In genomic region chr6:659716-660581, GRCh38 we compare ENCODE assay signal across 1 cellular context.
A peak's percentile ranks its signal among the peaks of the same experiment; 100 is the strongest.
TF ChIP-seq lines count a peak whose summit lies in the region.

No MANE protein-coding gene starts in this region.

TF ChIP-seq in H1, 55 proteins besides CTCF, POLR2A, EP300 and RAD21:
- TF ChIP-seq CBX5 (IDR thresholded peaks at IDR 0.05; ENCODE audit: low read depth, low read length): no peak
- no peak for TF ChIP-seq ATF3 (IDR thresholded peaks at IDR 0.05; ENCODE audit: insufficient read depth, low read depth, low read length)
- TF ChIP-seq BACH1 (IDR thresholded peaks at IDR 0.05; ENCODE audit: low read length): peak; percentile 79; the same call in 1 of the 2 replicates
- peak; percentile 69; the same call in 1 of the 2 replicates for TF ChIP-seq MAFK (IDR thresholded peaks at IDR 0.05; ENCODE audit: low read depth, low read length)
- TF ChIP-seq RBBP5 (IDR thresholded peaks at IDR 0.05; ENCODE audit: borderline replicate concordance, low read depth, low read length): no peak
- no peak for TF ChIP-seq E2F6 (IDR thresholded peaks at IDR 0.05)
- TF ChIP-seq POU5F1 (IDR thresholded peaks at IDR 0.05; ENCODE audit: low read depth, low read length): no peak
- TF ChIP-seq CHD2 (IDR thresholded peaks at IDR 0.05; ENCODE audit: low read length): no peak
- no peak for TF ChIP-seq KDM5A (IDR thresholded peaks at IDR 0.05; ENCODE audit: low read length)
- TF ChIP-seq USF2 (IDR thresholded peaks at IDR 0.05; ENCODE audit: low read length): no peak
- no peak for TF ChIP-seq HDAC2 (IDR thresholded peaks at IDR 0.05; ENCODE audit: borderline replicate concordance in 1 of 2, low read depth in 2 of 2, low read length in 2 of 2)
- TF ChIP-seq KDM1A (IDR thresholded peaks at IDR 0.05; ENCODE audit: borderline replicate concordance, low read length): no peak
